ENCODE assay signal across 21 cellular contexts in genomic region chr10:94485094-94485493, GRCh38.
"Had no signal": no experiment of that assay in that cellular context is flagged by ENCODE, and none has a peak within 500 bp of the region (broad histone marks: within the 10 kb centered on the region; RNA-seq: fewer than 3 reads in every experiment).

No MANE protein-coding gene starts in this region.

- H3K4me1 ChIP-seq: SJSA1 had no signal

- H3K4me3 ChIP-seq: SJSA1, SK-N-MC had no signal

- H3K27ac ChIP-seq: SJSA1, SK-N-MC had no signal

- DNase-seq: KBM-7, MV-4-11, NCI-H1048, NCI-H1105, NCI-H1417, NCI-H1436 treated with DMSO at 0.1 percent for 48 hours, NCI-H1694, NCI-H187 treated with DMSO at 0.1 percent for 48 hours, NCI-H2029 treated with DMSO at 0.1 percent for 48 hours, NCI-H2171 treated with DMSO at 0.1 percent for 48 hours, NCI-H345, NCI-H446 treated with DMSO at 0.1 percent for 48 hours, NCI-H510A treated with DMSO at 0.1 percent for 48 hours, NCI-H69, NCI-H774, Right ventricle myocardium superior, RPMI8226, SIG-M5 had no signal

- FAIRE-seq: RCC 7860 had no signal
